In genomic region chr3:136861890-136862610, GRCh38 we compare ENCODE assay signal across 8 cellular contexts. TPM values are rescaled to one million over a fixed set of nuclear protein-coding genes. Genes with fewer than 3 reads are reported as not detected.
DNase-seq lines count a peak whose midpoint lies in the region; TF ChIP-seq lines count a peak whose summit lies in the region.

TSS of gene NCK1 (plus strand) at chr3:136862208. CDS start at chr3:136928002, 65,794 bp downstream.

- peaks cover 8% of the 10 kb centered on the region for H3K4me1 ChIP-seq in effector memory CD4-positive, alpha-beta T cell (ENCODE audit: control insufficient read depth, insufficient read depth, low read length, poor library complexity, severe bottlenecking)

- no peaks in the 10 kb centered on the region for H3K9me3 ChIP-seq in effector memory CD4-positive, alpha-beta T cell (ENCODE audit: control insufficient read depth, low read length)

- DNase-seq in COR-L47 (lab: John Stamatoyannopoulos, UW) = peak; percentile 99
- DNase-seq in GM20000 (ENCODE audit: low spot score) = peak; percentile 96
- peak; percentile 97 for DNase-seq in HT-29 (ENCODE audit: low spot score)
- peak; percentile 99 for DNase-seq in NOMO-1 (lab: John Stamatoyannopoulos, UW; ENCODE audit: unreplicated experiment in 2 of 2)
- DNase-seq in effector memory CD4-positive, alpha-beta T cell = peak; percentile 95 to 99 (median 98)
- peak; percentile 99 for DNase-seq in medulla oblongata (ENCODE audit: extremely low spot score)
- peak; percentile 97 for DNase-seq in stimulated activated CD8-positive, alpha-beta memory T cell treated with anti-CD3 and anti-CD28 coated beads, Interleukin-12 subunit alpha, Interleukin-12 subunit beta, amount 100 ng/mL, for 1 hour (ENCODE audit: low read depth)

- peak within 1 kb of the TSS; percentile 88 for H3K27ac ChIP-seq in effector memory CD4-positive, alpha-beta T cell (ENCODE audit: insufficient read depth, low read length, poor library complexity, severe bottlenecking)

- no peak for TF ChIP-seq CTCF in GM20000 (IDR thresholded peaks at IDR 0.05; ENCODE audit: extremely low read depth, missing control alignments)

- CTCF ChIA-PET in activated CD8-positive, alpha-beta memory T cell treated with anti-CD3 and anti-CD28 coated beads for 36 hours (lab: Charles Lee) = interaction anchor here (0.8 to 1.9 kb wide), 6 partner anchors 8 to 152 kb away, joined by 3 to 15 read pairs (median 4); partner anchors contain the start of gene STAG1

- H3K36me3 ChIP-seq in effector memory CD4-positive, alpha-beta T cell (ENCODE audit: control insufficient read depth, insufficient read depth, low read length) = no peaks in the 10 kb centered on the region

- no peaks in the 10 kb centered on the region for H3K27me3 ChIP-seq in effector memory CD4-positive, alpha-beta T cell (replicated peaks; ENCODE audit: control insufficient read depth, insufficient read depth, low read length, poor library complexity, severe bottlenecking)

- POLR2A ChIA-PET in activated CD8-positive, alpha-beta memory T cell treated with anti-CD3 and anti-CD28 coated beads for 36 hours (lab: Charles Lee) = interaction anchor here (0.6 to 3.8 kb wide), 11 partner anchors 22 to 1312 kb away, joined by 3 to 29 read pairs (median 4); partner anchors contain the start of genes MSL2, SLC35G2 and STAG1

- H3K4me3 ChIP-seq in effector memory CD4-positive, alpha-beta T cell (ENCODE audit: insufficient read depth, low read depth, low read length, poor library complexity, severe bottlenecking) = peak within 1 kb of the TSS; percentile 78

RNA-seq across cellular contexts. Expression of gene NCK1, which starts in this region (rescaled TPM):
- 6.3 and 9.5 TPM in 2 replicates for total RNA-seq in HT-29 (2014; rRNA removed; shearing (Covaris generic))
- 10 to 100 TPM; 29.3 to 38.4 TPM for total RNA-seq in activated CD8-positive, alpha-beta memory T cell treated with anti-CD3 and anti-CD28 coated beads for 36 hours

Comparison
In these comparisons a context has a peak if more than half of its experiments do, and no peak if none do; other contexts are left out.
1. Peak in every context shown above with its lines: DNase-seq, H3K4me3 ChIP-seq and H3K27ac ChIP-seq.